10 cellular contexts compared by ENCODE assay signal in genomic region chr11:83054001-83054400, GRCh38. TPM values are rescaled to one million over a fixed set of nuclear protein-coding genes. Genes with fewer than 3 reads are reported as not detected.
DNase-seq lines count a peak whose midpoint lies in the region; ATAC-seq and TF ChIP-seq lines count a peak whose summit lies in the region.
"Had no signal": no experiment of that assay in that cellular context is flagged by ENCODE, and none has a peak within 500 bp of the region (broad histone marks: within the 10 kb centered on the region; RNA-seq: fewer than 3 reads in every experiment).

No MANE protein-coding gene starts in this region.

- 0 out of 2 replicates have a peak overlapping the region, but pooled peaks have one; percentile 11 for H3K4me3 ChIP-seq in Karpas-422 (ENCODE audit: low read length)
- no peak overlapping the region for H3K4me3 ChIP-seq in vagina
- H3K4me3 ChIP-seq: thoracic aorta had no signal

- no peak overlapping the region for H2AFZ ChIP-seq in Karpas-422 (ENCODE audit: low read length)

- no peaks in the 10 kb centered on the region for H3K9me3 Mint-ChIP-seq in natural killer cell

- no peaks in the 10 kb centered on the region for H3K27me3 Mint-ChIP-seq in natural killer cell (ENCODE audit: low read depth in 2 of 2)

- peaks cover 19 to 27% of the 10 kb centered on the region in 2 donors for H3K4me1 Mint-ChIP-seq in natural killer cell

- ATAC-seq in GM18909 (IDR thresholded peaks at IDR 0.05; ENCODE audit: poor library complexity, unreplicated experiment) (peak; percentile 83), HG02610 (IDR thresholded peaks at IDR 0.05; ENCODE audit: unreplicated experiment) (peak; percentile 72), natural killer cell (peak; percentile 29 to 73 (median 70))

- no peaks in the 10 kb centered on the region for H3K9me2 ChIP-seq in Karpas-422 (replicated peaks; ENCODE audit: insufficient read depth, low read length)

- intact Hi-C loops in natural killer cell (cut with micrococcal nuclease): no loop called here
- intact Hi-C loops in vagina (cut with DNase I): no loop called here

- H3K4me3 Mint-ChIP-seq in natural killer cell: peak overlapping the region; percentile 1

- H3K79me2 ChIP-seq in Karpas-422 (ENCODE audit: low read length): peaks cover 100% of the 10 kb centered on the region

- H3K9me3 ChIP-seq in Karpas-422 (ENCODE audit: low read length): no peaks in the 10 kb centered on the region
- H3K9me3 ChIP-seq in vagina: no peaks in the 10 kb centered on the region
- H3K9me3 ChIP-seq: thoracic aorta had no signal

- TF ChIP-seq POLR2A in vagina (IDR thresholded peaks at IDR 0.05): no peak

- TF ChIP-seq CTCF in natural killer cell (IDR thresholded peaks at IDR 0.05) (no peak), vagina (IDR thresholded peaks at IDR 0.05) (no peak)

- H3K27ac ChIP-seq in Karpas-422 (ENCODE audit: low read length): peak overlapping the region; percentile 98
- H3K27ac ChIP-seq in vagina: no peak overlapping the region

- peak overlapping the region; percentile 61 for H3K4me2 ChIP-seq in Karpas-422 (ENCODE audit: low read depth, low read length, poor library complexity, severe bottlenecking)

- peak overlapping the region; percentile 1 to 17 for H3K27ac Mint-ChIP-seq in natural killer cell

- peaks cover 47% of the 10 kb centered on the region for H3K36me3 ChIP-seq in Karpas-422 (ENCODE audit: insufficient read depth, low read length)
- no peaks in the 10 kb centered on the region for H3K36me3 ChIP-seq in vagina
- H3K36me3 ChIP-seq: thoracic aorta had no signal

- H4K20me1 ChIP-seq in Karpas-422 (ENCODE audit: insufficient read depth, low read depth, low read length): no peaks in the 10 kb centered on the region

- peak overlapping the region; percentile 37 for H3K9ac ChIP-seq in Karpas-422 (ENCODE audit: low read length)

- H3K27me3 ChIP-seq in Karpas-422 (ENCODE audit: low read length): no peaks in the 10 kb centered on the region
- H3K27me3 ChIP-seq in vagina: no peaks in the 10 kb centered on the region

- DNase-seq in Karpas-422: peak; percentile 64
- no peak for DNase-seq in natural killer cell
- DNase-seq in EL: no peak
- DNase-seq in vagina (ENCODE audit: extremely low spot score in 2 of 2): no peak
- DNase-seq in NCI-H1105 (lab: John Stamatoyannopoulos, UW): no peak
- DNase-seq in GM19238 (ENCODE audit: insufficient read length, low spot score): no peak
- DNase-seq: NCI-H1092 had no signal

- H3K36me3 Mint-ChIP-seq in natural killer cell: no peaks in the 10 kb centered on the region

- H3K4me1 ChIP-seq in Karpas-422 (ENCODE audit: low read length): peaks cover 99% of the 10 kb centered on the region
- H3K4me1 ChIP-seq in vagina: peaks cover 34% of the 10 kb centered on the region

RNA-seq across cellular contexts. Expression of gene RAB30, which starts 17.7 kb away (rescaled TPM):
- total RNA-seq in Karpas-422 (2014; rRNA removed; shearing (Covaris generic); ENCODE audit: low replicate concordance): 66.5 and 66.7 TPM in 2 replicates
- total RNA-seq in natural killer cell: 10 to 100 TPM; 10.2 to 23.3 (median 20.5) TPM
- 10.8 TPM for total RNA-seq in vagina
